ENCODE assay signal across 17 cellular contexts in the genomic region with DNA sequence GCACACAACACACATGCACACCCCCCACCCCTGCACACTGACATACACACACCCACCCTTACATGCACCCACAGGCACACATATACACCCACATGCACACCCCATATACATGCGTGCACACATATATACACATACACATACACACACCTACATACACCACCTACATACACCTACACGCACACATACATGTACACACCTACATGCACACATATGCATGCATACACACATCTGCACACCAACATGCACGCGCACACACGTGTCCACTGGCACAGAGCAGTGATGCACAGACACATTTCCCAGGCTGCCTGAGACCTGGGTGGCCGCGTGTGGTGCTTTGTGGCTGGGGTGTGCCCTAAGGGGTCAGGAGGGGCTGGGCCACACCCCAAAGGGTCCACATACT. TPM values are rescaled to one million over a fixed set of nuclear protein-coding genes. Genes with fewer than 3 reads are reported as not detected.
A peak's percentile ranks its signal among the peaks of the same experiment; 100 is the strongest.
DNase-seq lines count a peak whose midpoint lies in the region; ATAC-seq and TF ChIP-seq lines count a peak whose summit lies in the region.
"Had no signal": no experiment of that assay in that cellular context is flagged by ENCODE, and none has a peak within 500 bp of the region (broad histone marks: within the 10 kb centered on the region; RNA-seq: fewer than 3 reads in every experiment).

No MANE protein-coding gene starts in this region.

- peaks cover 2% of the 10 kb centered on the region for H3K36me3 Mint-ChIP-seq in activated CD4-positive, alpha-beta T cell treated with anti-CD3 and anti-CD28 coated beads, Interleukin-2, amount 10 ng/mL, durations not matched to agents 24 days and 14 days (ENCODE audit: low read depth)
- H3K36me3 Mint-ChIP-seq: CD8-positive, alpha-beta memory T cell had no signal

- H3K9me3 ChIP-seq in hepatocyte (ENCODE audit: low read depth): no peaks in the 10 kb centered on the region
- H3K9me3 ChIP-seq: left lung had no signal

- ATAC-seq in stimulated activated naive CD8-positive, alpha-beta T cell treated with anti-CD3 and anti-CD28 coated beads, Interleukin-15, amount 100 ng/mL, for 72 hours: peak; percentile 18
- ATAC-seq: GM12878 had no signal

- peaks cover 42% of the 10 kb centered on the region for H3K4me1 ChIP-seq in hepatocyte (ENCODE audit: insufficient read depth)

- intact Hi-C loops in activated CD4-positive, alpha-beta T cell treated with anti-CD3 and anti-CD28 coated beads, Interleukin-2, amount 10 ng/mL, durations not matched to agents 24 days and 14 days (cut with micrococcal nuclease): no loop called here

- peak overlapping the region; percentile 45 for H3K4me2 ChIP-seq in hepatocyte

- no peak overlapping the region for H2AFZ ChIP-seq in hepatocyte

- DNase-seq in activated CD4-positive, alpha-beta T cell treated with anti-CD3 and anti-CD28 coated beads, Interleukin-2, amount 10 ng/mL, durations not matched to agents 24 days and 14 days: no peak
- no peak for DNase-seq in activated CD4-positive, alpha-beta T cell treated with anti-CD3 and anti-CD28 coated beads for 48 hours
- DNase-seq in RWPE1 (ENCODE audit: low spot score) (no peak), hepatocyte (ENCODE audit: low spot score) (no peak), NCI-H187 (lab: John Stamatoyannopoulos, UW) (no peak), occipital lobe (lab: John Stamatoyannopoulos, UW) (no peak), DMS114 treated with DMSO at 0.1 percent for 48 hours (lab: John Stamatoyannopoulos, UW; ENCODE audit: unreplicated experiment) (no peak)
- no peak for DNase-seq in stimulated activated naive CD8-positive, alpha-beta T cell treated with anti-CD3 and anti-CD28 coated beads, Interleukin-15, amount 100 ng/mL, for 72 hours
- DNase-seq: activated naive CD4-positive, alpha-beta T cell; effector CD4-positive, alpha-beta T cell; NCI-H774; RPMI8226 had no signal

- 69% methylated on average over 7 of the region's 7 CpGs for WGBS in hepatocyte (ENCODE audit: low lambda C conversion rate, missing lambda C conversion rate)

- CTCF ChIA-PET in RWPE1 (lab: Yijun Ruan, JAX): interaction anchor here (0.5 kb wide), 1 partner anchor 303 kb away, joined by 3 read pairs; no protein-coding TSS in a partner anchor

- H3K79me2 ChIP-seq in hepatocyte: no peaks in the 10 kb centered on the region

- TF ChIP-seq CTCF in RWPE1 (conservative IDR thresholded peaks at IDR 0.05; ENCODE audit: low read depth) (no peak), hepatocyte (IDR thresholded peaks at IDR 0.05; ENCODE audit: poor library complexity) (no peak)

- no peak overlapping the region for H3K4me3 Mint-ChIP-seq in activated CD4-positive, alpha-beta T cell treated with anti-CD3 and anti-CD28 coated beads, Interleukin-2, amount 10 ng/mL, durations not matched to agents 24 days and 14 days
- H3K4me3 Mint-ChIP-seq in stimulated activated naive CD8-positive, alpha-beta T cell treated with anti-CD3 and anti-CD28 coated beads, Interleukin-15, amount 100 ng/mL, for 72 hours: peak overlapping the region in 1 of 2 donors; percentile 5
- H3K4me3 Mint-ChIP-seq: activated B cell treated with CpG ODN at 0.5 μM for 24 hours; CD8-positive, alpha-beta memory T cell; T-helper 1 cell treated with Interleukin-12 subunit alpha and Interleukin-12 subunit beta and Interleukin-4 antibody, amounts not matched to agents 30 μg/mL and 1 μg/mL, for 36 hours had no signal

- H3K27ac ChIP-seq in RWPE1: peak overlapping the region; percentile 97
- H3K27ac ChIP-seq in hepatocyte: peak overlapping the region; percentile 56

- H3K27ac Mint-ChIP-seq in activated CD4-positive, alpha-beta T cell treated with anti-CD3 and anti-CD28 coated beads, Interleukin-2, amount 10 ng/mL, durations not matched to agents 24 days and 14 days: peak overlapping the region; percentile 70
- H3K27ac Mint-ChIP-seq in stimulated activated naive CD8-positive, alpha-beta T cell treated with anti-CD3 and anti-CD28 coated beads, Interleukin-15, amount 100 ng/mL, for 72 hours: no peak overlapping the region
- H3K27ac Mint-ChIP-seq: activated B cell treated with CpG ODN at 0.5 μM for 24 hours; T-helper 1 cell treated with Interleukin-12 subunit alpha and Interleukin-12 subunit beta and Interleukin-4 antibody, amounts not matched to agents 30 μg/mL and 1 μg/mL, for 36 hours had no signal

- H3K9me3 Mint-ChIP-seq in activated CD4-positive, alpha-beta T cell treated with anti-CD3 and anti-CD28 coated beads, Interleukin-2, amount 10 ng/mL, durations not matched to agents 24 days and 14 days: no peaks in the 10 kb centered on the region
- H3K9me3 Mint-ChIP-seq in stimulated activated naive CD8-positive, alpha-beta T cell treated with anti-CD3 and anti-CD28 coated beads, Interleukin-15, amount 100 ng/mL, for 72 hours: peaks cover 0 to 7% of the 10 kb centered on the region in 2 donors
- H3K9me3 Mint-ChIP-seq: activated B cell treated with CpG ODN at 0.5 μM for 24 hours; CD8-positive, alpha-beta memory T cell; T-helper 1 cell treated with Interleukin-12 subunit alpha and Interleukin-12 subunit beta and Interleukin-4 antibody, amounts not matched to agents 30 μg/mL and 1 μg/mL, for 36 hours had no signal

- H4K20me1 ChIP-seq in hepatocyte (ENCODE audit: insufficient read depth, poor library complexity, severe bottlenecking): no peaks in the 10 kb centered on the region

- peaks cover 3% of the 10 kb centered on the region for H3K4me1 Mint-ChIP-seq in activated CD4-positive, alpha-beta T cell treated with anti-CD3 and anti-CD28 coated beads, Interleukin-2, amount 10 ng/mL, durations not matched to agents 24 days and 14 days
- peaks cover 25% of the 10 kb centered on the region for H3K4me1 Mint-ChIP-seq in stimulated activated naive CD8-positive, alpha-beta T cell treated with anti-CD3 and anti-CD28 coated beads, Interleukin-15, amount 100 ng/mL, for 72 hours
- H3K4me1 Mint-ChIP-seq: activated B cell treated with CpG ODN at 0.5 μM for 24 hours had no signal

- H3K4me3 ChIP-seq in hepatocyte: no peak overlapping the region
- H3K4me3 ChIP-seq: GM12878, left lung had no signal

- H3K27me3 Mint-ChIP-seq in activated CD4-positive, alpha-beta T cell treated with anti-CD3 and anti-CD28 coated beads, Interleukin-2, amount 10 ng/mL, durations not matched to agents 24 days and 14 days: peaks cover 18% of the 10 kb centered on the region
- peaks cover 49% of the 10 kb centered on the region for H3K27me3 Mint-ChIP-seq in stimulated activated naive CD8-positive, alpha-beta T cell treated with anti-CD3 and anti-CD28 coated beads, Interleukin-15, amount 100 ng/mL, for 72 hours

- POLR2A ChIA-PET in RWPE1 (lab: Yijun Ruan, JAX; ENCODE audit: low non-redundant PET): no interaction called here

- no peaks in the 10 kb centered on the region for H3K9me2 ChIP-seq in hepatocyte (replicated peaks; ENCODE audit: insufficient read depth)

- H3K36me3 ChIP-seq in hepatocyte (replicated peaks; ENCODE audit: insufficient read depth, low read depth): no peaks in the 10 kb centered on the region
- H3K36me3 ChIP-seq: left lung had no signal

- no peaks in the 10 kb centered on the region for H3K27me3 ChIP-seq in hepatocyte

RNA-seq across cellular contexts. Expression of a gene that starts 31.7 kb away (rescaled TPM):
- total RNA-seq in activated CD4-positive, alpha-beta T cell treated with anti-CD3 and anti-CD28 coated beads, Interleukin-2, amount 10 ng/mL, durations not matched to agents 24 days and 14 days: 18.2 and 18.9 TPM in 2 replicates
- total RNA-seq in hepatocyte (23.1 and 28.1 TPM in 2 replicates), occipital lobe (2.3 TPM)
- polyA plus RNA-seq in hepatocyte: 27.8 and 34.0 TPM in 2 replicates

RNA-seq across cellular contexts. Expression of a gene that starts 50.0 kb away (rescaled TPM):
- 0.26 TPM in 1 of 2 replicates, not detected in the other for total RNA-seq in activated CD4-positive, alpha-beta T cell treated with anti-CD3 and anti-CD28 coated beads, Interleukin-2, amount 10 ng/mL, durations not matched to agents 24 days and 14 days
- total RNA-seq in hepatocyte (11.9 and 12.6 TPM in 2 replicates), occipital lobe (4.2 TPM)
- polyA plus RNA-seq in hepatocyte: 9.0 and 9.1 TPM in 2 replicates
- total RNA-seq: activated B cell treated with CpG ODN at 0.5 μM for 24 hours; CD8-positive, alpha-beta memory T cell had no signal

RNA-seq across cellular contexts. Expression of a gene that starts 56.3 kb away (rescaled TPM):
- total RNA-seq in activated CD4-positive, alpha-beta T cell treated with anti-CD3 and anti-CD28 coated beads, Interleukin-2, amount 10 ng/mL, durations not matched to agents 24 days and 14 days: 30.4 and 31.2 TPM in 2 replicates
- 13.1 and 15.5 TPM in 2 replicates for total RNA-seq in hepatocyte
- 82.6 and 103 TPM in 2 replicates for polyA plus RNA-seq in hepatocyte
- total RNA-seq in occipital lobe: 6.9 TPM
